In genomic region chr1:148141936-148142335, GRCh38 we compare ENCODE assay signal across 3 cellular contexts.
DNase-seq lines count a peak whose midpoint lies in the region; ATAC-seq and TF ChIP-seq lines count a peak whose summit lies in the region.
"Not testable (repeated sequence)": the region's sequence is repeated elsewhere in the genome, so short reads cannot be mapped to it uniquely, and the experiment has no call there.

No MANE protein-coding gene starts in this region.

- not testable (repeated sequence) for H3K4me1 Mint-ChIP-seq in dendritic cell treated with granulocyte-macrophage colony-stimulating factor and Interleukin-4, amounts not matched to agents 40 ng/mL and 50 ng/mL, for 4 days (ENCODE audit: low read depth); stimulated activated effector memory CD8-positive, alpha-beta T cell treated with anti-CD3 and anti-CD28 coated beads, Interleukin-12 subunit alpha, Interleukin-12 subunit beta, amount 100 ng/mL, for 72 hours

- not testable (repeated sequence) for TF ChIP-seq CTCF in HEK293 (tag by site-specific recombination; IDR thresholded peaks at IDR 0.05)

- H3K27ac Mint-ChIP-seq in dendritic cell treated with granulocyte-macrophage colony-stimulating factor and Interleukin-4, amounts not matched to agents 40 ng/mL and 50 ng/mL, for 4 days, result peak overlapping the region; percentile 6
- H3K27ac Mint-ChIP-seq in stimulated activated effector memory CD8-positive, alpha-beta T cell treated with anti-CD3 and anti-CD28 coated beads, Interleukin-12 subunit alpha, Interleukin-12 subunit beta, amount 100 ng/mL, for 72 hours, result peak overlapping the region; percentile 54

- not testable (repeated sequence) for DNase-seq in stimulated activated effector memory CD8-positive, alpha-beta T cell treated with anti-CD3 and anti-CD28 coated beads, Interleukin-12 subunit alpha, Interleukin-12 subunit beta, amount 100 ng/mL, for 72 hours (ENCODE audit: low spot score in 2 of 2)

- H3K9me3 ChIP-seq in HEK293 (ENCODE audit: control insufficient read depth, insufficient read depth, low read depth, low read length), result not testable (repeated sequence)

- intact Hi-C loops in dendritic cell treated with granulocyte-macrophage colony-stimulating factor and Interleukin-4, amounts not matched to agents 40 ng/mL and 50 ng/mL, for 4 days (cut with micrococcal nuclease), result not testable (repeated sequence)

- not testable (repeated sequence) for H3K27me3 Mint-ChIP-seq in dendritic cell treated with granulocyte-macrophage colony-stimulating factor and Interleukin-4, amounts not matched to agents 40 ng/mL and 50 ng/mL, for 4 days

- not testable (repeated sequence) for H3K36me3 ChIP-seq in HEK293 (ENCODE audit: control insufficient read depth in 2 of 2, insufficient read depth in 1 of 2, low read length in 2 of 2)

- not testable (repeated sequence) for H3K4me1 ChIP-seq in HEK293 (ENCODE audit: control insufficient read depth, insufficient read depth, low read length)

- ATAC-seq in stimulated activated effector memory CD8-positive, alpha-beta T cell treated with anti-CD3 and anti-CD28 coated beads, Interleukin-12 subunit alpha, Interleukin-12 subunit beta, amount 100 ng/mL, for 72 hours, result not testable (repeated sequence)

- not testable (repeated sequence) for H3K9me3 Mint-ChIP-seq in dendritic cell treated with granulocyte-macrophage colony-stimulating factor and Interleukin-4, amounts not matched to agents 40 ng/mL and 50 ng/mL, for 4 days; stimulated activated effector memory CD8-positive, alpha-beta T cell treated with anti-CD3 and anti-CD28 coated beads, Interleukin-12 subunit alpha, Interleukin-12 subunit beta, amount 100 ng/mL, for 72 hours

- not testable (repeated sequence) for H3K4me3 Mint-ChIP-seq in dendritic cell treated with granulocyte-macrophage colony-stimulating factor and Interleukin-4, amounts not matched to agents 40 ng/mL and 50 ng/mL, for 4 days; stimulated activated effector memory CD8-positive, alpha-beta T cell treated with anti-CD3 and anti-CD28 coated beads, Interleukin-12 subunit alpha, Interleukin-12 subunit beta, amount 100 ng/mL, for 72 hours

- peaks cover 40% of the 10 kb centered on the region for H3K36me3 Mint-ChIP-seq in dendritic cell treated with granulocyte-macrophage colony-stimulating factor and Interleukin-4, amounts not matched to agents 40 ng/mL and 50 ng/mL, for 4 days (ENCODE audit: low read depth)
- H3K36me3 Mint-ChIP-seq in stimulated activated effector memory CD8-positive, alpha-beta T cell treated with anti-CD3 and anti-CD28 coated beads, Interleukin-12 subunit alpha, Interleukin-12 subunit beta, amount 100 ng/mL, for 72 hours, result not testable (repeated sequence)

- POLR2A ChIA-PET in HEK293 (lab: Yijun Ruan, JAX), result not testable (repeated sequence)

- not testable (repeated sequence) for H3K27ac ChIP-seq in HEK293 (ENCODE audit: extremely low read depth, low read depth, low read length)

- H3K4me3 ChIP-seq in HEK293 (ENCODE audit: low read depth, low read length), result not testable (repeated sequence)

- CTCF ChIA-PET in HEK293 (lab: Yijun Ruan, JAX), result not testable (repeated sequence)

TF ChIP-seq in HEK293, 187 proteins besides CTCF, POLR2A, EP300 and RAD21:
- TF ChIP-seq ZNF366 (tag by site-specific recombination; conservative IDR thresholded peaks at IDR 0.05) (peak; percentile 89), PRDM1 (tag by site-specific recombination; IDR thresholded peaks at IDR 0.05) (peak; percentile 65)
